17 cellular contexts compared by ENCODE assay signal in genomic region chr18:51275712-51276473, GRCh38.
DNase-seq lines count a peak whose midpoint lies in the region; ATAC-seq and TF ChIP-seq lines count a peak whose summit lies in the region.
"Had no signal": no experiment of that assay in that cellular context is flagged by ENCODE, and none has a peak within 500 bp of the region (broad histone marks: within the 10 kb centered on the region; RNA-seq: fewer than 3 reads in every experiment).

No MANE protein-coding gene starts in this region.

- H2BK15ac ChIP-seq in mesenchymal stem cell (ENCODE audit: low read depth, poor library complexity, severe bottlenecking) = no peak overlapping the region

- H3K27me3 Mint-ChIP-seq in Calu3 (ENCODE audit: unreplicated experiment) (no peaks in the 10 kb centered on the region), chondrocyte (ENCODE audit: low read depth) (peaks cover 3% of the 10 kb centered on the region)
- H3K27me3 Mint-ChIP-seq: stimulated activated memory B cell treated with anti-CD40 and anti-IgM and Interleukin-4, amounts not matched to agents 10 μg/mL and 1 μg/mL and 100 μg/mL, for 72 hours had no signal

- no peaks in the 10 kb centered on the region for H3K27me3 ChIP-seq in mesenchymal stem cell (ENCODE audit: control insufficient read depth in 1 of 2, insufficient read depth in 1 of 2, low read length in 2 of 2)
- H3K27me3 ChIP-seq: left lung had no signal

- H4K91ac ChIP-seq in mesenchymal stem cell (ENCODE audit: low read length) = no peak overlapping the region

- TF ChIP-seq CTCF in Calu3 (IDR thresholded peaks at IDR 0.05; ENCODE audit: unreplicated experiment) (no peak), chondrocyte (IDR thresholded peaks at IDR 0.05) (no peak)

- H3K23ac ChIP-seq in mesenchymal stem cell (ENCODE audit: low read length in 2 of 2) = no peak overlapping the region

- H3K4me1 ChIP-seq in mesenchymal stem cell (ENCODE audit: control insufficient read depth, insufficient read depth, low read depth, low read length) = no peaks in the 10 kb centered on the region
- H3K4me1 ChIP-seq: left lung had no signal

- no TSS peak for BruUV-seq in Calu3 (replicated peaks; lab: Mats Ljungman, UMichigan)

- H3K4me1 Mint-ChIP-seq in Calu3 (ENCODE audit: low read depth, unreplicated experiment) (peaks cover 16% of the 10 kb centered on the region), chondrocyte (ENCODE audit: low read depth) (peaks cover 14% of the 10 kb centered on the region)

- H3K36me3 Mint-ChIP-seq in Calu3 (ENCODE audit: insufficient read depth, unreplicated experiment) (no peaks in the 10 kb centered on the region), chondrocyte (ENCODE audit: low read depth) (peaks cover 2% of the 10 kb centered on the region)

- H3K4ac ChIP-seq in mesenchymal stem cell (ENCODE audit: low read depth in 1 of 2, low read length in 2 of 2) = no peak overlapping the region

- no peak overlapping the region for H3K9ac ChIP-seq in mesenchymal stem cell (ENCODE audit: low read length)

- CTCF ChIA-PET in Calu3 (lab: Charles Lee) = interaction anchor here (0.6 to 0.7 kb wide), 3 partner anchors 23 to 514 kb away, joined by 3 to 4 read pairs (median 3); no protein-coding TSS in a partner anchor

- H2BK5ac ChIP-seq in mesenchymal stem cell (ENCODE audit: low read depth, low read length, poor library complexity, severe bottlenecking) = no peak overlapping the region

- DNase-seq in Calu3 (peak; percentile 8), NCI-H2171 treated with DMSO at 0.1 percent for 48 hours (lab: John Stamatoyannopoulos, UW) (peak; percentile 48), chondrocyte (ENCODE audit: low spot score) (no peak), mesenchymal stem cell (peak; percentile 36), HuH-7 (ENCODE audit: low spot score) (no peak)
- no peak for DNase-seq in activated CD4-positive, alpha-beta T cell treated with anti-CD3 and anti-CD28 coated beads, Interleukin-2, amount 50 U/mL, for 4 hours
- DNase-seq: activated CD4-positive, alpha-beta T cell treated with anti-CD3 and anti-CD28 coated beads, Interleukin-2, amount 50 U/mL, for 48 hours; cortex of kidney; left lung; NCI-H1105; occipital lobe; stimulated activated CD4-positive, alpha-beta T cell treated with anti-CD3 and anti-CD28 coated beads, Interleukin-2, amount 100 ng/mL, for 24 hours had no signal

- H3K9me3 Mint-ChIP-seq in Calu3 (ENCODE audit: low read depth, unreplicated experiment) = peaks cover 3% of the 10 kb centered on the region
- H3K9me3 Mint-ChIP-seq in chondrocyte (ENCODE audit: low read depth) = peaks cover 8% of the 10 kb centered on the region
- H3K9me3 Mint-ChIP-seq: stimulated activated memory B cell treated with anti-CD40 and anti-IgM and Interleukin-4, amounts not matched to agents 10 μg/mL and 1 μg/mL and 100 μg/mL, for 72 hours had no signal

- H3K36me3 ChIP-seq in mesenchymal stem cell (ENCODE audit: control insufficient read depth in 1 of 2, insufficient read depth in 2 of 2, low read depth in 1 of 2, low read length in 2 of 2) = no peaks in the 10 kb centered on the region
- H3K36me3 ChIP-seq: left lung had no signal

- no peaks in the 10 kb centered on the region for H3K79me1 ChIP-seq in mesenchymal stem cell (replicated peaks; ENCODE audit: low read length, poor library complexity, severe bottlenecking)

- no peak overlapping the region for H4K8ac ChIP-seq in mesenchymal stem cell (ENCODE audit: low read length)

- H3K4me3 ChIP-seq in mesenchymal stem cell (ENCODE audit: insufficient read depth in 1 of 2, low read depth in 1 of 2, low read length in 2 of 2) = no peak overlapping the region
- H3K4me3 ChIP-seq: left lung had no signal

- WGBS in mesenchymal stem cell = 47% methylated on average over 4 of the region's 6 CpGs

- ATAC-seq in HG03196 (IDR thresholded peaks at IDR 0.05; ENCODE audit: unreplicated experiment) = no peak
- no peak for ATAC-seq in HG03439 (IDR thresholded peaks at IDR 0.05; ENCODE audit: unreplicated experiment)
- ATAC-seq: left lung; stimulated activated memory B cell treated with anti-CD40 and anti-IgM and Interleukin-4, amounts not matched to agents 10 μg/mL and 1 μg/mL and 100 μg/mL, for 72 hours had no signal

- H2AFZ ChIP-seq in mesenchymal stem cell (ENCODE audit: low read depth, low read length) = no peak overlapping the region

- intact Hi-C loops in Calu3 (cut with micrococcal nuclease; ENCODE audit: unreplicated experiment) = no loop called here

- no peak overlapping the region for H3K27ac Mint-ChIP-seq in Calu3 (ENCODE audit: unreplicated experiment)
- H3K27ac Mint-ChIP-seq in chondrocyte (ENCODE audit: unreplicated experiment) = peak overlapping the region; percentile 78
- H3K27ac Mint-ChIP-seq: stimulated activated memory B cell treated with anti-CD40 and anti-IgM and Interleukin-4, amounts not matched to agents 10 μg/mL and 1 μg/mL and 100 μg/mL, for 72 hours had no signal

- no peak overlapping the region for H3K14ac ChIP-seq in mesenchymal stem cell (ENCODE audit: low read length in 2 of 2)

- H3K9me3 ChIP-seq in mesenchymal stem cell (ENCODE audit: control insufficient read depth, low read length) = no peaks in the 10 kb centered on the region
- H3K9me3 ChIP-seq: left lung had no signal

- H3K18ac ChIP-seq in mesenchymal stem cell (ENCODE audit: low read depth in 1 of 2, low read length in 2 of 2) = no peak overlapping the region

- no peak overlapping the region for H2AK5ac ChIP-seq in mesenchymal stem cell (ENCODE audit: low read length, severe bottlenecking)

- no peak overlapping the region for H3K27ac ChIP-seq in mesenchymal stem cell (ENCODE audit: low read length, poor library complexity, severe bottlenecking)
- H3K27ac ChIP-seq: C4-2B, HL-60, left lung had no signal

- no peak overlapping the region for H2BK12ac ChIP-seq in mesenchymal stem cell (ENCODE audit: low read length in 2 of 2)

- H3K4me3 Mint-ChIP-seq in Calu3 (ENCODE audit: low read depth, unreplicated experiment) (no peak overlapping the region), chondrocyte (ENCODE audit: unreplicated experiment) (no peak overlapping the region)
- H3K4me3 Mint-ChIP-seq: stimulated activated memory B cell treated with anti-CD40 and anti-IgM and Interleukin-4, amounts not matched to agents 10 μg/mL and 1 μg/mL and 100 μg/mL, for 72 hours had no signal

- H2BK120ac ChIP-seq in mesenchymal stem cell (ENCODE audit: low read depth, low read length) = no peak overlapping the region

- H3K4me2 ChIP-seq in mesenchymal stem cell (ENCODE audit: low read length, poor library complexity, severe bottlenecking) = no peak overlapping the region

Comparison
In these comparisons a context has a peak if more than half of its experiments do, and no peak if none do; other contexts are left out.
1. DNase-seq: peak in Calu3 (single experiment), NCI-H2171 treated with DMSO at 0.1 percent for 48 hours (single experiment) and mesenchymal stem cell (single experiment); none in chondrocyte (single experiment), HuH-7 (single experiment) and activated CD4-positive, alpha-beta T cell treated with anti-CD3 and anti-CD28 coated beads, Interleukin-2, amount 50 U/mL, for 4 hours (0 of 2).